Comparison of ENCODE assay signal across 25 cellular contexts in the genomic region with DNA sequence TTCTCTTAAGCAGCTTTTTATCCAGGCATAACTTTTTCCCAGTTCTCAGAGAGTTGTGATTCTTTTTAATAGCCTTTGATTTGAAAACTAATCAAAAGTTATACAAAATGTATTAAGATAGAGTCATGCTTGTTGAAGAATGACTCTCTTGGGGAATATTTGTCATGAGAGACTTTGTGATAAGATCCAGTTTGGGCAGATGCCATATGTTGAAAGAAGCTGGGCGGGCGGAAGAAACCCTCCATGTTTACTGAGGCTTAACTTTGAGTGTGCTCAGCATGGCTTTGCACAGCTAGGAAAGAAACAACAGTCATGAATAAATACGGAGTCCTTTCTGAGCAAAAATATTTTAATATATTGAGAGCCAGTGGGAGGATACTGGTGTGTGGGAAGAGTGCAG. TPM values are rescaled to one million over a fixed set of nuclear protein-coding genes. Genes with fewer than 3 reads are reported as not detected.
DNase-seq lines count a peak whose midpoint lies in the region; ATAC-seq and TF ChIP-seq lines count a peak whose summit lies in the region.
"Had no signal": no experiment of that assay in that cellular context is flagged by ENCODE, and none has a peak within 500 bp of the region (broad histone marks: within the 10 kb centered on the region; RNA-seq: fewer than 3 reads in every experiment).

No MANE protein-coding gene starts in this region.

- H3K4me3 Mint-ChIP-seq in T-cell = no peak overlapping the region
- H3K4me3 Mint-ChIP-seq: activated naive CD8-positive, alpha-beta T cell treated with anti-CD3 and anti-CD28 coated beads, Interleukin-2, amount 50 U/mL, for 24 hours; dendritic cell treated with granulocyte-macrophage colony-stimulating factor and Interleukin-4, amounts not matched to agents 40 ng/mL and 50 ng/mL, for 4 days; mesothelial cell of epicardium; natural killer cell treated with Interleukin-12 subunit alpha and Interleukin-12 subunit beta and Interleukin-15 and Interleukin-18, amount 100 ng/mL, for 72 hours; stimulated activated memory B cell treated with anti-CD40 and anti-IgM and Interleukin-4, amounts not matched to agents 10 μg/mL and 1 μg/mL and 100 μg/mL, for 72 hours; T-helper 2 cell treated with Interferon-gamma antibody and Interleukin-4, amounts not matched to agents 5 μg/mL and 100 μg/mL, for 36 hours had no signal

- TF ChIP-seq CTCF in heart right ventricle (IDR thresholded peaks at IDR 0.05) (no peak), choroid plexus epithelial cell (conservative IDR thresholded peaks at IDR 0.05; ENCODE audit: low read depth, low read length) (no peak), parathyroid adenoma (IDR thresholded peaks at IDR 0.05) (no peak)

- peak; percentile 10 to 28 (median 20) for DNase-seq in right cardiac atrium
- DNase-seq in heart right ventricle = no peak
- peak; percentile 29 for DNase-seq in choroid plexus epithelial cell (ENCODE audit: low read depth)
- no peak for DNase-seq in T-cell
- no peak for DNase-seq in HAP-1 (ENCODE audit: low spot score in 2 of 2)
- no peak for DNase-seq in GM23248
- DNase-seq: activated CD4-positive, alpha-beta T cell treated with anti-CD3 and anti-CD28 coated beads, Interleukin-2, amount 50 U/mL, for 4 hours; activated CD8-positive, alpha-beta memory T cell treated with anti-CD3 and anti-CD28 coated beads, Interleukin-2, amount 50 U/mL, for 4 hours; activated naive CD8-positive, alpha-beta T cell treated with anti-CD3 and anti-CD28 coated beads, Interleukin-2, amount 50 U/mL, for 24 hours; head of caudate nucleus; left ventricle myocardium superior; NCI-H1092 treated with DMSO at 0.1 percent for 48 hours; NCI-H2029; NCI-H446; RPMI8226; SK-N-SH; stimulated activated CD4-positive, alpha-beta T cell treated with anti-CD3 and anti-CD28 coated beads, Interleukin-2, amount 100 ng/mL, for 24 hours had no signal

- peak overlapping the region; percentile 17 for H3K4me2 ChIP-seq in parathyroid adenoma (ENCODE audit: low read length)
- H3K4me2 ChIP-seq in GM23248 (ENCODE audit: unreplicated experiment) = no peak overlapping the region
- H3K4me2 ChIP-seq: BLaER1 treated with 17β-estradiol and CSF1 and Interleukin-3, amounts not matched to agents 10 nM and 100 nM; SK-N-SH had no signal

- CTCF ChIA-PET in T-cell (lab: Charles Lee) = no interaction called here

- H3K9me3 ChIP-seq in right cardiac atrium (ENCODE audit: control insufficient read depth, low read length) (no peaks in the 10 kb centered on the region), heart right ventricle (peaks cover 0 to 7% (median 0%) of the 10 kb centered on the region in 11 donors), parathyroid adenoma (ENCODE audit: control insufficient read depth, low read length) (no peaks in the 10 kb centered on the region), HAP-1 (no peaks in the 10 kb centered on the region), GM23248 (ENCODE audit: low read depth) (no peaks in the 10 kb centered on the region)
- H3K9me3 ChIP-seq: SK-N-SH had no signal

- no peak overlapping the region for H3K27ac Mint-ChIP-seq in T-cell
- H3K27ac Mint-ChIP-seq: activated naive CD8-positive, alpha-beta T cell treated with anti-CD3 and anti-CD28 coated beads, Interleukin-2, amount 50 U/mL, for 24 hours; dendritic cell treated with granulocyte-macrophage colony-stimulating factor and Interleukin-4, amounts not matched to agents 40 ng/mL and 50 ng/mL, for 4 days; mesothelial cell of epicardium; natural killer cell treated with Interleukin-12 subunit alpha and Interleukin-12 subunit beta and Interleukin-15 and Interleukin-18, amount 100 ng/mL, for 72 hours; stimulated activated memory B cell treated with anti-CD40 and anti-IgM and Interleukin-4, amounts not matched to agents 10 μg/mL and 1 μg/mL and 100 μg/mL, for 72 hours; T-helper 2 cell treated with Interferon-gamma antibody and Interleukin-4, amounts not matched to agents 5 μg/mL and 100 μg/mL, for 36 hours had no signal

- H3K27ac ChIP-seq in right cardiac atrium (ENCODE audit: low read length) (no peak overlapping the region), heart right ventricle (no peak overlapping the region), parathyroid adenoma (no peak overlapping the region), GM23248 (no peak overlapping the region)
- H3K27ac ChIP-seq: BLaER1 treated with 17β-estradiol and CSF1 and Interleukin-3, amounts not matched to agents 10 nM and 100 nM had no signal

- H3K27me3 ChIP-seq in right cardiac atrium (ENCODE audit: control insufficient read depth, insufficient read depth) = no peaks in the 10 kb centered on the region
- H3K27me3 ChIP-seq in heart right ventricle = peaks cover 0 to 10% (median 0%) of the 10 kb centered on the region in 7 donors
- H3K27me3 ChIP-seq in parathyroid adenoma (ENCODE audit: control insufficient read depth, insufficient read depth, low read length) = no peaks in the 10 kb centered on the region
- H3K27me3 ChIP-seq in HAP-1 (ENCODE audit: low read depth) = no peaks in the 10 kb centered on the region
- no peaks in the 10 kb centered on the region for H3K27me3 ChIP-seq in GM23248 (replicated peaks; ENCODE audit: insufficient read depth)
- H3K27me3 ChIP-seq: BLaER1 treated with 17β-estradiol and CSF1 and Interleukin-3, amounts not matched to agents 10 nM and 100 nM had no signal

- H3K36me3 Mint-ChIP-seq in T-cell = no peaks in the 10 kb centered on the region
- H3K36me3 Mint-ChIP-seq: natural killer cell treated with Interleukin-12 subunit alpha and Interleukin-12 subunit beta and Interleukin-15 and Interleukin-18, amount 100 ng/mL, for 72 hours; stimulated activated memory B cell treated with anti-CD40 and anti-IgM and Interleukin-4, amounts not matched to agents 10 μg/mL and 1 μg/mL and 100 μg/mL, for 72 hours had no signal

- H3K4me1 ChIP-seq in right cardiac atrium (ENCODE audit: control insufficient read depth, insufficient read depth, low read length) (no peaks in the 10 kb centered on the region), heart right ventricle (no peaks in the 10 kb centered on the region), parathyroid adenoma (no peaks in the 10 kb centered on the region), HAP-1 (no peaks in the 10 kb centered on the region), GM23248 (ENCODE audit: insufficient read depth) (no peaks in the 10 kb centered on the region)
- H3K4me1 ChIP-seq: BLaER1 treated with 17β-estradiol and CSF1 and Interleukin-3, amounts not matched to agents 10 nM and 100 nM had no signal

- H3K9ac ChIP-seq in parathyroid adenoma (no peak overlapping the region), GM23248 (no peak overlapping the region)
- H3K9ac ChIP-seq: BLaER1 treated with 17β-estradiol and CSF1 and Interleukin-3, amounts not matched to agents 10 nM and 100 nM; SK-N-SH had no signal

- ATAC-seq in right cardiac atrium (peak in 1 of 2 donors; percentile 44), heart right ventricle (no peak), T-cell (replicated peaks in 1 of 4) (no peak), GM19351 (IDR thresholded peaks at IDR 0.05; ENCODE audit: unreplicated experiment) (no peak)
- ATAC-seq: activated naive CD8-positive, alpha-beta T cell treated with anti-CD3 and anti-CD28 coated beads, Interleukin-2, amount 50 U/mL, for 24 hours; left ventricle myocardium superior; natural killer cell treated with Interleukin-12 subunit alpha and Interleukin-12 subunit beta and Interleukin-15 and Interleukin-18, amount 100 ng/mL, for 72 hours; stimulated activated memory B cell treated with anti-CD40 and anti-IgM and Interleukin-4, amounts not matched to agents 10 μg/mL and 1 μg/mL and 100 μg/mL, for 72 hours had no signal

- in situ Hi-C loops in HAP-1 (cut with MboI; ENCODE audit: low sequenced_read_pairs) (no loop called here), GM23248 (cut with MboI) (no loop called here)

- WGBS in right cardiac atrium = 46% methylated on average over 3 of the region's 3 CpGs
- 47 to 72% methylated on average over 3 of the region's 3 CpGs for WGBS in heart right ventricle, 2 donors
- WGBS in GM23248 (ENCODE audit: low coverage in 1 of 2, low lambda C conversion rate in 2 of 2, missing lambda C conversion rate in 2 of 2), 2 experiments = 89 to 97% methylated on average over 3 of the region's 3 CpGs

- H3K79me2 ChIP-seq in parathyroid adenoma = no peaks in the 10 kb centered on the region
- no peaks in the 10 kb centered on the region for H3K79me2 ChIP-seq in GM23248 (ENCODE audit: insufficient read depth)

- peaks cover 0 to 19% of the 10 kb centered on the region in 2 donors for H3K27me3 Mint-ChIP-seq in T-cell
- H3K27me3 Mint-ChIP-seq: dendritic cell treated with granulocyte-macrophage colony-stimulating factor and Interleukin-4, amounts not matched to agents 40 ng/mL and 50 ng/mL, for 4 days; stimulated activated memory B cell treated with anti-CD40 and anti-IgM and Interleukin-4, amounts not matched to agents 10 μg/mL and 1 μg/mL and 100 μg/mL, for 72 hours had no signal

- H3K9me2 ChIP-seq in GM23248 (ENCODE audit: insufficient read depth) = no peaks in the 10 kb centered on the region
- H3K9me2 ChIP-seq: SK-N-SH had no signal

- POLR2A ChIA-PET in T-cell (lab: Charles Lee) = no interaction called here

- no peaks in the 10 kb centered on the region for H3F3A ChIP-seq in GM23248 (ENCODE audit: insufficient read depth)

- H3K36me3 ChIP-seq in heart right ventricle = no peaks in the 10 kb centered on the region
- H3K36me3 ChIP-seq in parathyroid adenoma (ENCODE audit: control insufficient read depth, insufficient read depth, low read length) = no peaks in the 10 kb centered on the region
- no peaks in the 10 kb centered on the region for H3K36me3 ChIP-seq in HAP-1 (replicated peaks)
- H3K36me3 ChIP-seq in GM23248 (ENCODE audit: low read depth) = no peaks in the 10 kb centered on the region
- H3K36me3 ChIP-seq: BLaER1 treated with 17β-estradiol and CSF1 and Interleukin-3, amounts not matched to agents 10 nM and 100 nM had no signal

- no peaks in the 10 kb centered on the region for H3K4me1 Mint-ChIP-seq in T-cell
- H3K4me1 Mint-ChIP-seq: activated naive CD8-positive, alpha-beta T cell treated with anti-CD3 and anti-CD28 coated beads, Interleukin-2, amount 50 U/mL, for 24 hours; stimulated activated memory B cell treated with anti-CD40 and anti-IgM and Interleukin-4, amounts not matched to agents 10 μg/mL and 1 μg/mL and 100 μg/mL, for 72 hours had no signal

- intact Hi-C loops in right cardiac atrium (cut with DNase I) = no loop called here
- intact Hi-C loops in heart right ventricle (cut with DNase I) = no loop called here

- H3K9me3 Mint-ChIP-seq in T-cell = no peaks in the 10 kb centered on the region
- H3K9me3 Mint-ChIP-seq: activated naive CD8-positive, alpha-beta T cell treated with anti-CD3 and anti-CD28 coated beads, Interleukin-2, amount 50 U/mL, for 24 hours; dendritic cell treated with granulocyte-macrophage colony-stimulating factor and Interleukin-4, amounts not matched to agents 40 ng/mL and 50 ng/mL, for 4 days; natural killer cell treated with Interleukin-12 subunit alpha and Interleukin-12 subunit beta and Interleukin-15 and Interleukin-18, amount 100 ng/mL, for 72 hours; T-helper 2 cell treated with Interferon-gamma antibody and Interleukin-4, amounts not matched to agents 5 μg/mL and 100 μg/mL, for 36 hours had no signal

- H4K20me1 ChIP-seq in GM23248 (ENCODE audit: insufficient read depth) = no peaks in the 10 kb centered on the region
- H4K20me1 ChIP-seq: BLaER1 treated with 17β-estradiol and CSF1 and Interleukin-3, amounts not matched to agents 10 nM and 100 nM had no signal

- H3K4me3 ChIP-seq in right cardiac atrium (ENCODE audit: low read length) (no peak overlapping the region), heart right ventricle (no peak overlapping the region), choroid plexus epithelial cell (ENCODE audit: low read depth, low read length) (no peak overlapping the region), parathyroid adenoma (ENCODE audit: low read depth, low read length) (no peak overlapping the region), HAP-1 (no peak overlapping the region), GM23248 (no peak overlapping the region)
- H3K4me3 ChIP-seq: BLaER1 treated with 17β-estradiol and CSF1 and Interleukin-3, amounts not matched to agents 10 nM and 100 nM had no signal

- H2AFZ ChIP-seq in parathyroid adenoma = no peak overlapping the region
- no peak overlapping the region for H2AFZ ChIP-seq in GM23248

RNA-seq across cellular contexts. Expression of a gene that starts 39.3 kb away (rescaled TPM):
- under 1 TPM in 3 of 4 donors, not detected in 1; 0.06 to 0.39 (median 0.20) TPM for total RNA-seq in right cardiac atrium
- polyA plus RNA-seq in right cardiac atrium = 0.07 TPM
- 1 to 10 TPM in 2 of 10 donors, under 1 TPM in 5, not detected in 3; 0.10 to 3.2 (median 0.83) TPM for total RNA-seq in heart right ventricle
- under 1 TPM; 0.03 to 0.07 TPM for polyA plus RNA-seq in heart right ventricle
- total RNA-seq in T-cell = under 1 TPM in 1 of 5 donors, not detected in 4; 0.06 TPM
- total RNA-seq in GM23248 (2014; rRNA removed; shearing (Covaris generic)) = not detected in 2 replicates
- polyA plus RNA-seq in GM23248 (2016; fragmentation: Nextera tagmentation; extraction: Ambion mirVana) = not detected in 2 replicates
- total RNA-seq: left ventricle myocardium superior; natural killer cell treated with Interleukin-12 subunit alpha and Interleukin-12 subunit beta and Interleukin-15 and Interleukin-18, amount 100 ng/mL, for 72 hours had no signal

Comparison
In these comparisons a context has a peak if more than half of its experiments do, and no peak if none do; other contexts are left out.
1. DNase-seq: peak in right cardiac atrium (3 of 3) and choroid plexus epithelial cell (single experiment); none in heart right ventricle (0 of 2), T-cell (0 of 34), HAP-1 (0 of 2) and GM23248 (single experiment).